ENCODE assay signal across 15 cellular contexts in genomic region chr1:108470750-108471149, GRCh38. TPM values are rescaled to one million over a fixed set of nuclear protein-coding genes. Genes with fewer than 3 reads are reported as not detected.
"Had no signal": no experiment of that assay in that cellular context is flagged by ENCODE, and none has a peak within 500 bp of the region (broad histone marks: within the 10 kb centered on the region; RNA-seq: fewer than 3 reads in every experiment).

No MANE protein-coding gene starts in this region.

RNA-seq across cellular contexts. Expression of gene NBPF6, which starts 20.6 kb away (rescaled TPM):
- total RNA-seq: activated naive CD4-positive, alpha-beta T cell treated with anti-CD3 and anti-CD28 coated beads for 36 hours; activated naive CD4-positive, alpha-beta T cell treated with anti-CD3 and anti-CD28 coated beads, Interleukin-2, amount 50 U/mL, for 72 hours; activated naive CD8-positive, alpha-beta T cell treated with anti-CD3 and anti-CD28 coated beads for 36 hours; activated naive CD8-positive, alpha-beta T cell treated with anti-CD3 and anti-CD28 coated beads, Interleukin-2, amount 10 ng/mL, durations not matched to agents 7 days and 5 days; activated T-cell treated with anti-CD3 and anti-CD28 coated beads, Interleukin-2, amount 50 U/mL, for 4 hours; activated T-cell treated with anti-CD3 and anti-CD28 coated beads, Interleukin-2, amount 50 U/mL, for 72 hours; activated T-helper 17 cell treated with anti-CD3 and anti-CD28 coated beads, Interleukin-2, amount 50 U/mL, for 72 hours; aorta; ascending aorta; astrocyte; body of pancreas; bronchial epithelial cell; cardiac muscle cell; cardiac septum; chondrocyte had no signal
